31 cellular contexts compared by ENCODE assay signal in genomic region chr7:1068013-1068412, GRCh38. TPM values are rescaled to one million over a fixed set of nuclear protein-coding genes. Genes with fewer than 3 reads are reported as not detected.
"Had no signal": no experiment of that assay in that cellular context is flagged by ENCODE, and none has a peak within 500 bp of the region (broad histone marks: within the 10 kb centered on the region; RNA-seq: fewer than 3 reads in every experiment).

No MANE protein-coding gene starts in this region.

- H3K27me3 Mint-ChIP-seq: stimulated activated naive CD8-positive, alpha-beta T cell treated with anti-CD3 and anti-CD28 coated beads, Interleukin-15, Interleukin-2, amounts not matched to agents 100 ng/mL and 50 ng/mL, for 24 hours; type B pancreatic cell had no signal

- H3K36me3 ChIP-seq: heart right ventricle, left lung, lower lobe of right lung, neutrophil, ovary, prostate gland, sigmoid colon, spleen, suprapubic skin, thoracic aorta, tibial artery, vagina had no signal

- DNase-seq: heart right ventricle; hypothalamus; immature natural killer cell; kidney; left colon; left lung; lower lobe of right lung; mammary epithelial cell; mesenchymal stem cell; naive thymus-derived CD8-positive, alpha-beta T cell; occipital lobe; ovary; retina; right cardiac atrium; sigmoid colon; small intestine; spleen; stimulated activated CD4-positive, alpha-beta T cell treated with anti-CD3 and anti-CD28 coated beads, Interleukin-4, amount 100 ng/mL, for 24 hours; stimulated activated naive CD4-positive, alpha-beta T cell; tibial artery had no signal

- H3K4me1 Mint-ChIP-seq: stimulated activated effector memory CD8-positive, alpha-beta T cell treated with anti-CD3 and anti-CD28 coated beads, Interleukin-12 subunit alpha, Interleukin-12 subunit beta, amount 100 ng/mL, for 72 hours had no signal

- FAIRE-seq: islet of Langerhans, kidney, small intestine had no signal

- H3K4me1 ChIP-seq: prostate gland had no signal

- H3K27ac Mint-ChIP-seq: immature natural killer cell; naive thymus-derived CD8-positive, alpha-beta T cell; nephron; stimulated activated effector memory CD8-positive, alpha-beta T cell treated with anti-CD3 and anti-CD28 coated beads, Interleukin-12 subunit alpha, Interleukin-12 subunit beta, amount 100 ng/mL, for 72 hours; stimulated activated naive CD8-positive, alpha-beta T cell treated with anti-CD3 and anti-CD28 coated beads, Interleukin-15, Interleukin-2, amounts not matched to agents 100 ng/mL and 50 ng/mL, for 24 hours had no signal

- H3K9me3 Mint-ChIP-seq: immature natural killer cell; naive thymus-derived CD8-positive, alpha-beta T cell; nephron; neural crest cell; stimulated activated effector memory CD8-positive, alpha-beta T cell treated with anti-CD3 and anti-CD28 coated beads, Interleukin-12 subunit alpha, Interleukin-12 subunit beta, amount 100 ng/mL, for 72 hours; stimulated activated naive CD8-positive, alpha-beta T cell treated with anti-CD3 and anti-CD28 coated beads, Interleukin-15, Interleukin-2, amounts not matched to agents 100 ng/mL and 50 ng/mL, for 24 hours; type B pancreatic cell had no signal

- H3K4me3 Mint-ChIP-seq: immature natural killer cell; naive thymus-derived CD8-positive, alpha-beta T cell; nephron; neural crest cell; stimulated activated effector memory CD8-positive, alpha-beta T cell treated with anti-CD3 and anti-CD28 coated beads, Interleukin-12 subunit alpha, Interleukin-12 subunit beta, amount 100 ng/mL, for 72 hours; stimulated activated naive CD8-positive, alpha-beta T cell treated with anti-CD3 and anti-CD28 coated beads, Interleukin-15, Interleukin-2, amounts not matched to agents 100 ng/mL and 50 ng/mL, for 24 hours; type B pancreatic cell had no signal

- ATAC-seq: heart right ventricle; left colon; left lung; lower lobe of right lung; naive thymus-derived CD8-positive, alpha-beta T cell; right cardiac atrium; stimulated activated effector memory CD8-positive, alpha-beta T cell treated with anti-CD3 and anti-CD28 coated beads, Interleukin-12 subunit alpha, Interleukin-12 subunit beta, amount 100 ng/mL, for 72 hours had no signal

- H3K36me3 Mint-ChIP-seq: immature natural killer cell, type B pancreatic cell had no signal

- H3K27ac ChIP-seq: heart right ventricle, left lung, lower lobe of right lung, neutrophil, ovary, prostate gland, sigmoid colon, spleen, suprapubic skin, thoracic aorta, tibial artery, vagina had no signal

- H3K9me3 ChIP-seq: heart right ventricle, left lung, lower lobe of right lung, neutrophil, ovary, prostate gland, sigmoid colon, spleen, suprapubic skin, thoracic aorta, tibial artery, vagina had no signal

- H3K4me3 ChIP-seq: heart right ventricle, left lung, lower lobe of right lung, ovary, prostate gland, sigmoid colon, spleen, suprapubic skin, thoracic aorta, tibial artery, vagina had no signal

- H3K27me3 ChIP-seq: ovary, sigmoid colon, suprapubic skin, tibial artery, vagina had no signal

RNA-seq across cellular contexts. Expression of gene GPR146, which starts 23.7 kb away (rescaled TPM):
- total RNA-seq: neural crest cell had no signal
